12 cellular contexts compared by ENCODE assay signal in genomic region chr10:5040781-5041470, GRCh38. TPM values are rescaled to one million over a fixed set of nuclear protein-coding genes. Genes with fewer than 3 reads are reported as not detected.
DNase-seq lines count a peak whose midpoint lies in the region; ATAC-seq, FAIRE-seq and TF ChIP-seq lines count a peak whose summit lies in the region.
"Had no signal": no experiment of that assay in that cellular context is flagged by ENCODE, and none has a peak within 500 bp of the region (broad histone marks: within the 10 kb centered on the region; RNA-seq: fewer than 3 reads in every experiment).

No MANE protein-coding gene starts in this region.

- H3K4me2 ChIP-seq in astrocyte (ENCODE audit: low read length), result no peak overlapping the region

- FAIRE-seq in astrocyte (lab: Jason Lieb, UNC), result no peak

- DNase-seq in Jurkat, Clone E6-1 (ENCODE audit: low read depth, low spot score), result peak; percentile 9
- DNase-seq in astrocyte (ENCODE audit: low read depth) (peak; percentile 38), left lung (no peak), tibial artery (no peak), AG08395 (ENCODE audit: low spot score) (no peak), NOMO-1 treated with dmso at 0.1 percent for 144 hours (lab: John Stamatoyannopoulos, UW; ENCODE audit: unreplicated experiment) (no peak)
- DNase-seq: naive thymus-derived CD4-positive, alpha-beta T cell; NCI-H1694 treated with DMSO at 0.1 percent for 48 hours; NCI-H526 treated with DMSO at 0.1 percent for 48 hours; SHP77 treated with DMSO at 0.1 percent for 48 hours had no signal

- H2AFZ ChIP-seq in astrocyte (ENCODE audit: low read depth, low read length), result no peak overlapping the region

- H3K9me3 ChIP-seq in astrocyte (ENCODE audit: insufficient read depth, low read depth, low read length) (no peaks in the 10 kb centered on the region), left lung (peaks cover 0 to 1% of the 10 kb centered on the region in 2 donors), tibial artery (no peaks in the 10 kb centered on the region)

- H3K36me3 Mint-ChIP-seq in astrocyte (ENCODE audit: low read depth, unreplicated experiment), result no peaks in the 10 kb centered on the region
- H3K36me3 Mint-ChIP-seq: activated naive CD4-positive, alpha-beta T cell treated with anti-CD3 and anti-CD28 coated beads, Interleukin-2, amount 50 U/mL, for 72 hours had no signal

- TF ChIP-seq CTCF in astrocyte (IDR thresholded peaks at IDR 0.05; ENCODE audit: insufficient read depth, low read depth, low read length), result no peak
- no peak for TF ChIP-seq CTCF in left lung (IDR thresholded peaks at IDR 0.05)
- no peak for TF ChIP-seq CTCF in tibial artery (IDR thresholded peaks at IDR 0.05)

- H3K4me1 ChIP-seq in astrocyte (ENCODE audit: insufficient read depth, low read length), result no peaks in the 10 kb centered on the region
- peaks cover 4 to 23% of the 10 kb centered on the region in 2 donors for H3K4me1 ChIP-seq in left lung
- H3K4me1 ChIP-seq in tibial artery, result peaks cover 0 to 3% (median 0%) of the 10 kb centered on the region in 4 donors

- peak overlapping the region; percentile 75 for H3K27ac Mint-ChIP-seq in astrocyte (ENCODE audit: unreplicated experiment)
- H3K27ac Mint-ChIP-seq: activated naive CD4-positive, alpha-beta T cell treated with anti-CD3 and anti-CD28 coated beads, Interleukin-2, amount 50 U/mL, for 72 hours; naive thymus-derived CD4-positive, alpha-beta T cell had no signal

- H3K4me1 Mint-ChIP-seq in astrocyte (ENCODE audit: low read depth, unreplicated experiment), result peaks cover 8% of the 10 kb centered on the region

- no peaks in the 10 kb centered on the region for H3K27me3 Mint-ChIP-seq in astrocyte (ENCODE audit: low read depth, unreplicated experiment)

- no peak overlapping the region for H3K4me3 ChIP-seq in Jurkat, Clone E6-1 (ENCODE audit: low read length)
- H3K4me3 ChIP-seq in astrocyte (ENCODE audit: insufficient read depth, low read depth, low read length) (no peak overlapping the region), left lung (no peak overlapping the region), tibial artery (peak overlapping the region; percentile 20 to 36)

- H4K20me1 ChIP-seq in astrocyte (ENCODE audit: insufficient read depth, low read length), result no peaks in the 10 kb centered on the region

- peaks cover 3% of the 10 kb centered on the region for H3K9me3 Mint-ChIP-seq in astrocyte (ENCODE audit: unreplicated experiment)
- H3K9me3 Mint-ChIP-seq: activated naive CD4-positive, alpha-beta T cell treated with anti-CD3 and anti-CD28 coated beads, Interleukin-2, amount 50 U/mL, for 72 hours had no signal

- H3K27ac ChIP-seq in astrocyte (ENCODE audit: low read depth, low read length) (no peak overlapping the region), left lung (peak overlapping the region in 1 of 2 donors; percentile 49), tibial artery (peak overlapping the region; percentile 25 to 28)

- H3K27me3 ChIP-seq in astrocyte (ENCODE audit: insufficient read depth, low read length) (no peaks in the 10 kb centered on the region), left lung (no peaks in the 10 kb centered on the region), tibial artery (no peaks in the 10 kb centered on the region)

- no peak overlapping the region for H3K4me3 Mint-ChIP-seq in astrocyte (ENCODE audit: unreplicated experiment)
- H3K4me3 Mint-ChIP-seq: naive thymus-derived CD4-positive, alpha-beta T cell had no signal

- ATAC-seq in left lung (peak; percentile 66), GM19328 (IDR thresholded peaks at IDR 0.05; ENCODE audit: unreplicated experiment) (no peak)
- ATAC-seq: activated naive CD4-positive, alpha-beta T cell treated with anti-CD3 and anti-CD28 coated beads, Interleukin-2, amount 50 U/mL, for 72 hours; naive thymus-derived CD4-positive, alpha-beta T cell had no signal

- no peaks in the 10 kb centered on the region for H3K36me3 ChIP-seq in astrocyte (ENCODE audit: insufficient read depth, low read length)
- no peaks in the 10 kb centered on the region for H3K36me3 ChIP-seq in left lung
- H3K36me3 ChIP-seq in tibial artery, result no peaks in the 10 kb centered on the region

- no peaks in the 10 kb centered on the region for H3K79me2 ChIP-seq in astrocyte (ENCODE audit: insufficient read depth, low read length)

- intact Hi-C loops in left lung (cut with DNase I), result no loop called here
- intact Hi-C loops in tibial artery (cut with DNase I; ENCODE audit: low total_unique reads), result no loop called here

- H3K9ac ChIP-seq in astrocyte (ENCODE audit: low read length), result no peak overlapping the region

RNA-seq across cellular contexts. Expression of gene AKR1C2, which starts 37.3 kb away (rescaled TPM):
- 0.92 TPM for polyA plus RNA-seq in Jurkat, Clone E6-1 (2012; ENCODE audit: insufficient read depth, insufficient read length)
- 0.41 TPM in 1 of 2 replicates, not detected in the other for total RNA-seq in astrocyte
- total RNA-seq in left lung, result 10 to 100 TPM; 12.0 to 65.3 TPM
- total RNA-seq: activated naive CD4-positive, alpha-beta T cell treated with anti-CD3 and anti-CD28 coated beads, Interleukin-2, amount 50 U/mL, for 72 hours had no signal
- polyA plus RNA-seq: naive thymus-derived CD4-positive, alpha-beta T cell had no signal

RNA-seq across cellular contexts. Expression of gene AKR1C3, which starts 53.3 kb away (rescaled TPM):
- 8.8 TPM for polyA plus RNA-seq in Jurkat, Clone E6-1 (2012; ENCODE audit: insufficient read depth, insufficient read length)
- total RNA-seq in astrocyte (0.43 and 1.0 TPM in 2 replicates), left lung (10 to 100 TPM; 47.1 to 88.3 TPM)

Comparison
In these comparisons a context has a peak if more than half of its experiments do, and no peak if none do; other contexts are left out.
1. DNase-seq: peak in Jurkat, Clone E6-1 (single experiment) and astrocyte (single experiment); none in left lung (0 of 2), tibial artery (0 of 2), AG08395 (single experiment) and NOMO-1 treated with dmso at 0.1 percent for 144 hours (single experiment).
2. H3K4me3 ChIP-seq: peak in tibial artery (2 of 2); none in Jurkat, Clone E6-1 (single experiment), astrocyte (single experiment) and left lung (0 of 2).
3. RNA of gene AKR1C3, which starts 53.3 kb away (total RNA-seq): 47.1 to 88.3 TPM in left lung; 0.43 to 1.0 TPM in astrocyte; every median in the first group is over 10 times any median in the second.